ENCODE assay signal across 28 cellular contexts in genomic region chr15:69282128-69282743, GRCh38. TPM values are rescaled to one million over a fixed set of nuclear protein-coding genes. Genes with fewer than 3 reads are reported as not detected.
"Had no signal": no experiment of that assay in that cellular context is flagged by ENCODE, and none has a peak within 500 bp of the region (broad histone marks: within the 10 kb centered on the region; RNA-seq: fewer than 3 reads in every experiment).

No MANE protein-coding gene starts in this region.

- H3K27me3 Mint-ChIP-seq: activated CD4-positive, alpha-beta memory T cell treated with anti-CD3 and anti-CD28 coated beads for 36 hours; activated CD4-positive, alpha-beta T cell treated with anti-CD3 and anti-CD28 coated beads for 36 hours; activated naive CD8-positive, alpha-beta T cell treated with anti-CD3 and anti-CD28 coated beads, Interleukin-2, amount 10 ng/mL, durations not matched to agents 7 days and 5 days had no signal

- H3K9me3 ChIP-seq: ascending aorta, breast epithelium, colonic mucosa, gastroesophageal sphincter, heart right ventricle had no signal

- ATAC-seq: activated CD4-positive, alpha-beta T cell treated with anti-CD3 and anti-CD28 coated beads for 36 hours; activated naive CD4-positive, alpha-beta T cell treated with anti-CD3 and anti-CD28 coated beads, Interleukin-2, amount 50 U/mL, for 72 hours; activated T-cell treated with anti-CD3 and anti-CD28 coated beads, Interleukin-2, amount 50 U/mL, for 72 hours; esophagus mucosa; gastroesophageal sphincter; heart right ventricle had no signal

- H3K9me3 Mint-ChIP-seq: activated CD4-positive, alpha-beta memory T cell treated with anti-CD3 and anti-CD28 coated beads for 36 hours; activated CD4-positive, alpha-beta T cell treated with anti-CD3 and anti-CD28 coated beads, Interleukin-2, amount 10 ng/mL, durations not matched to agents 24 days and 14 days; activated naive CD4-positive, alpha-beta T cell treated with anti-CD3 and anti-CD28 coated beads, Interleukin-2, amount 10 ng/mL, durations not matched to agents 7 days and 5 days; activated naive CD4-positive, alpha-beta T cell treated with anti-CD3 and anti-CD28 coated beads, Interleukin-2, amount 50 U/mL, for 72 hours; activated naive CD8-positive, alpha-beta T cell treated with anti-CD3 and anti-CD28 coated beads, Interleukin-2, amount 10 ng/mL, durations not matched to agents 7 days and 5 days; activated T-cell treated with anti-CD3 and anti-CD28 coated beads, Interleukin-2, amount 50 U/mL, for 72 hours had no signal

- H3K27ac ChIP-seq: ascending aorta, breast epithelium, colonic mucosa, gastroesophageal sphincter, heart right ventricle had no signal

- H3K36me3 Mint-ChIP-seq: activated CD4-positive, alpha-beta memory T cell treated with anti-CD3 and anti-CD28 coated beads for 36 hours; activated naive CD4-positive, alpha-beta T cell treated with anti-CD3 and anti-CD28 coated beads, Interleukin-2, amount 10 ng/mL, durations not matched to agents 7 days and 5 days; activated naive CD4-positive, alpha-beta T cell treated with anti-CD3 and anti-CD28 coated beads, Interleukin-2, amount 50 U/mL, for 72 hours; activated naive CD8-positive, alpha-beta T cell treated with anti-CD3 and anti-CD28 coated beads, Interleukin-2, amount 10 ng/mL, durations not matched to agents 7 days and 5 days; brain had no signal

- H3K27me3 ChIP-seq: ascending aorta, breast epithelium, cardiac muscle cell, colonic mucosa, heart right ventricle had no signal

- DNase-seq: activated CD4-positive, alpha-beta memory T cell treated with anti-CD3 and anti-CD28 coated beads for 36 hours; activated CD4-positive, alpha-beta T cell treated with anti-CD3 and anti-CD28 coated beads for 36 hours; activated CD4-positive, alpha-beta T cell treated with anti-CD3 and anti-CD28 coated beads, Interleukin-2, amount 10 ng/mL, durations not matched to agents 24 days and 14 days; activated CD4-positive, CD25-positive, alpha-beta regulatory T cell; activated CD4-positive, CD25-positive, alpha-beta regulatory T cell treated with anti-CD3 and anti-CD28 coated beads, Interleukin-2, amount 50 U/mL, for 72 hours; activated gamma-delta T cell; activated naive CD4-positive, alpha-beta T cell; activated naive CD4-positive, alpha-beta T cell treated with anti-CD3 and anti-CD28 coated beads, Interleukin-2, amount 10 ng/mL, durations not matched to agents 7 days and 5 days; activated naive CD8-positive, alpha-beta T cell treated with anti-CD3 and anti-CD28 coated beads, Interleukin-2, amount 10 ng/mL, durations not matched to agents 7 days and 5 days; activated T-cell treated with anti-CD3 and anti-CD28 coated beads, Interleukin-2, amount 50 U/mL, for 1 hour; activated T-cell treated with anti-CD3 and anti-CD28 coated beads, Interleukin-2, amount 50 U/mL, for 72 hours; central memory CD4-positive, alpha-beta T cell; cerebellar nuclear complex; colonic mucosa; effector CD8-positive, alpha-beta T cell; foreskin melanocyte; heart right ventricle; T-helper 2 cell had no signal

- H3K4me1 Mint-ChIP-seq: activated CD4-positive, alpha-beta T cell treated with anti-CD3 and anti-CD28 coated beads for 36 hours; activated CD4-positive, alpha-beta T cell treated with anti-CD3 and anti-CD28 coated beads, Interleukin-2, amount 10 ng/mL, durations not matched to agents 24 days and 14 days; activated naive CD4-positive, alpha-beta T cell treated with anti-CD3 and anti-CD28 coated beads, Interleukin-2, amount 10 ng/mL, durations not matched to agents 7 days and 5 days; activated naive CD8-positive, alpha-beta T cell treated with anti-CD3 and anti-CD28 coated beads, Interleukin-2, amount 10 ng/mL, durations not matched to agents 7 days and 5 days had no signal

- H3K36me3 ChIP-seq: ascending aorta, breast epithelium, cardiac muscle cell, colonic mucosa, gastroesophageal sphincter, heart right ventricle had no signal

- H3K27ac Mint-ChIP-seq: activated CD4-positive, alpha-beta memory T cell treated with anti-CD3 and anti-CD28 coated beads for 36 hours; activated CD4-positive, alpha-beta T cell treated with anti-CD3 and anti-CD28 coated beads for 36 hours; activated CD4-positive, alpha-beta T cell treated with anti-CD3 and anti-CD28 coated beads, Interleukin-2, amount 10 ng/mL, durations not matched to agents 24 days and 14 days; activated naive CD4-positive, alpha-beta T cell treated with anti-CD3 and anti-CD28 coated beads, Interleukin-2, amount 10 ng/mL, durations not matched to agents 7 days and 5 days; activated naive CD4-positive, alpha-beta T cell treated with anti-CD3 and anti-CD28 coated beads, Interleukin-2, amount 50 U/mL, for 72 hours; activated naive CD8-positive, alpha-beta T cell treated with anti-CD3 and anti-CD28 coated beads, Interleukin-2, amount 10 ng/mL, durations not matched to agents 7 days and 5 days; activated T-cell treated with anti-CD3 and anti-CD28 coated beads, Interleukin-2, amount 50 U/mL, for 72 hours; brain had no signal

- H3K4me3 ChIP-seq: ascending aorta, breast epithelium, cardiac muscle cell, colonic mucosa, gastroesophageal sphincter, heart right ventricle had no signal

- H3K4me3 Mint-ChIP-seq: activated CD4-positive, alpha-beta memory T cell treated with anti-CD3 and anti-CD28 coated beads for 36 hours; activated CD4-positive, alpha-beta T cell treated with anti-CD3 and anti-CD28 coated beads for 36 hours; activated CD4-positive, alpha-beta T cell treated with anti-CD3 and anti-CD28 coated beads, Interleukin-2, amount 10 ng/mL, durations not matched to agents 24 days and 14 days; activated naive CD4-positive, alpha-beta T cell treated with anti-CD3 and anti-CD28 coated beads, Interleukin-2, amount 10 ng/mL, durations not matched to agents 7 days and 5 days; activated naive CD8-positive, alpha-beta T cell treated with anti-CD3 and anti-CD28 coated beads, Interleukin-2, amount 10 ng/mL, durations not matched to agents 7 days and 5 days; activated T-cell treated with anti-CD3 and anti-CD28 coated beads, Interleukin-2, amount 50 U/mL, for 72 hours; brain had no signal

- H3K4me1 ChIP-seq: ascending aorta, breast epithelium, colonic mucosa, gastroesophageal sphincter, heart right ventricle had no signal

RNA-seq across cellular contexts. Expression of gene PAQR5, which starts 16.5 kb away (rescaled TPM):
- total RNA-seq: activated CD4-positive, alpha-beta T cell treated with anti-CD3 and anti-CD28 coated beads, Interleukin-2, amount 10 ng/mL, durations not matched to agents 24 days and 14 days; activated naive CD8-positive, alpha-beta T cell treated with anti-CD3 and anti-CD28 coated beads, Interleukin-2, amount 10 ng/mL, durations not matched to agents 7 days and 5 days; dermis microvascular lymphatic vessel endothelial cell; glomerular endothelial cell; T-helper 1 cell treated with Interleukin-12 subunit alpha and Interleukin-12 subunit beta and Interleukin-4 antibody, amounts not matched to agents 30 ng/mL and 1 ng/mL, for 36 hours had no signal
